ENCODE assay signal across 9 cellular contexts in the genomic region with DNA sequence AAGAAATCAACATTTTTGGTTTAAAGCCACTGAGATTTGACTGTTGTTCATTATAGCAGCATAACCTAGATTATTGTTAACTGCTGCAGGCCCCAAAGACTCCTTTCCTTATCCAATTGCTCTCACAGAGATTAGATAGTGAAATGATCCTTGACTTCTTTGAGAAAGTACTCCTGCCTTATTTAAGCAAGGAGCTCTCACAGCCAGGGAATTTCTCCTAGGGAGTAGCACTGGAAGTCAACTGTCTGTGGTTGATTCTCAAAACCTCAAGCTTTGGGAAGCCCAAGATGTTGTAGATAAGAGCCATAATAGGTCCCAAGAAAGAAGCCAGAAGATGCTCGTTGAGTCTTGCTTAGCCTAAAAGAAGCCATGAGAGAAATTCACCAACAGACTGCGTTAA.
"Had no signal": no experiment of that assay in that cellular context is flagged by ENCODE, and none has a peak within 500 bp of the region (broad histone marks: within the 10 kb centered on the region; RNA-seq: fewer than 3 reads in every experiment).

No MANE protein-coding gene starts in this region.

- H3K36me3 ChIP-seq: breast epithelium, tibial artery, vagina had no signal

- H3K9me3 ChIP-seq: breast epithelium, tibial artery, vagina had no signal

- ATAC-seq: activated CD4-positive, CD25-positive, alpha-beta regulatory T cell treated with anti-CD3 and anti-CD28 coated beads, Interleukin-2, amount 50 U/mL, for 24 hours had no signal

- H3K27me3 ChIP-seq: breast epithelium, foreskin keratinocyte, tibial artery, vagina had no signal

- H3K4me3 ChIP-seq: breast epithelium, tibial artery, vagina had no signal

- H3K27ac ChIP-seq: breast epithelium, foreskin keratinocyte, vagina had no signal

- DNase-seq: activated naive CD4-positive, alpha-beta T cell treated with anti-CD3 and anti-CD28 coated beads, Interleukin-2, amount 50 U/mL, for 16 hours; activated T-cell treated with anti-CD3 and anti-CD28 coated beads, Interleukin-2, amount 50 U/mL, for 1 hour; amniotic stem cell; foreskin keratinocyte; left ventricle myocardium superior; tibial artery had no signal

- H3K4me1 ChIP-seq: breast epithelium had no signal
